Comparison of ENCODE assay signal across 8 cellular contexts in the genomic region with DNA sequence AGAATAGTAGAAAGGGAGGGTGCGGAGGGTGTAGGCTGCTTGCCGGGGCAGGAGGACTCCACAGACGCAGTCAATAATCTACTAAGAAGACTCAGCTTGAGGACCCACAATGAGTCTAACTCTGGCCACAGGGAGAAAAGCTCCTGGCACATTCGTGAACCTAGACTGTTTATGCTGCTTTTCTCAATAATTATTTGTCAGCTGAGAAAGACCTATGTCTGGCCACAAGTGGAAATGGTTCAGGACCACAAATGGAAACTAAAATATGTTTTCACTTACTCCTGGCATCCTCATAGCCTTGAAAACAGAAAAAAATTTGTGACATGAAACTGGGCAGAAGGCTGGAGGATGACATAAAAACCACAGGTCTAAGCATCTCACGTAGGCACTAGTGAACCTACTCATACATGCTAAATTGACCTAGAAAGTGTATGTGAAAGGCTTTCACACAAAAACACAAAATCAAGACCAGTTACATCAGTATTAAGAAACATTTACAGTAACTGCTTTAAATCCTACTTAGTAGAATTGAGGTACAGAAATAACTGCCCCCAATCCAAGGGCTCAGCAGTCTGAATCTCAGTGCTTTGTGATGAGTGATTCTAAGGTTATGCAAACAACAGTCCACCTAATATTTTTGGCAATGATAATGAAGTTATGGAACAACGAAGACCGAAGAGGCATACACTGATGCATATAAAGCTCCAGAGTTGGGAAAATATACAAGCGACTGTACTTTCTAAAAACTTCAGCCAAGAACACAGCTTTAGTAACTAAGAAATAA.
A peak's percentile ranks its signal among the peaks of the same experiment; 100 is the strongest.
DNase-seq lines count a peak whose midpoint lies in the region; ATAC-seq and TF ChIP-seq lines count a peak whose summit lies in the region.

No MANE protein-coding gene starts in this region.

- H3K4me3 ChIP-seq in stomach = no peak overlapping the region

- peak overlapping the region; percentile 42 for H3K27ac Mint-ChIP-seq in central memory CD8-positive, alpha-beta T cell (ENCODE audit: low read depth)

- ATAC-seq in HG03439 (IDR thresholded peaks at IDR 0.05; ENCODE audit: unreplicated experiment) (peak; percentile 59), omental fat pad (ENCODE audit: low FRiP score) (no peak)
- ATAC-seq in central memory CD8-positive, alpha-beta T cell (replicated peaks; ENCODE audit: extremely low read depth, poor library complexity, severe bottlenecking) = no peak

- peaks cover 33% of the 10 kb centered on the region for H3K4me1 Mint-ChIP-seq in central memory CD8-positive, alpha-beta T cell

- H3K36me3 Mint-ChIP-seq in central memory CD8-positive, alpha-beta T cell (ENCODE audit: insufficient read depth) = peaks cover 2% of the 10 kb centered on the region

- no peaks in the 10 kb centered on the region for H3K36me3 ChIP-seq in stomach

- no peak for TF ChIP-seq POLR2A in stomach (IDR thresholded peaks at IDR 0.05)

- TF ChIP-seq EP300 in stomach (IDR thresholded peaks at IDR 0.05) = no peak

- 59 to 72% (median 66%) methylated on average over 8 of the region's 8 CpGs for WGBS in stomach, 5 donors

- no peaks in the 10 kb centered on the region for H3K27me3 Mint-ChIP-seq in central memory CD8-positive, alpha-beta T cell

- no peaks in the 10 kb centered on the region for H3K9me3 ChIP-seq in stomach

- H3K27ac ChIP-seq in stomach = peak overlapping the region in 3 of 5 donors; percentile 2 to 47 (median 15)

- DNase-seq in stimulated activated naive CD4-positive, alpha-beta T cell treated with Interleukin-2 at 50 U/mL for 16 hours (lab: John Stamatoyannopoulos, UW) = peak; percentile 31
- no peak for DNase-seq in stimulated activated naive CD4-positive, alpha-beta T cell (lab: John Stamatoyannopoulos, UW)
- DNase-seq in central memory CD8-positive, alpha-beta T cell (ENCODE audit: low spot score in 2 of 2) = no peak
- no peak for DNase-seq in stomach
- DNase-seq in HT-29 (ENCODE audit: low spot score) = no peak
- DNase-seq in NCI-H2081 (lab: John Stamatoyannopoulos, UW) = no peak
- no peak for DNase-seq in omental fat pad (ENCODE audit: low spot score)

- intact Hi-C loops in stomach (cut with DNase I; ENCODE audit: low total_unique reads) = no loop called here

- H3K9me3 Mint-ChIP-seq in central memory CD8-positive, alpha-beta T cell = no peaks in the 10 kb centered on the region

- H3K4me1 ChIP-seq in stomach = peaks cover 0 to 47% (median 25%) of the 10 kb centered on the region in 4 donors

- TF ChIP-seq CTCF in stomach (IDR thresholded peaks at IDR 0.05) (no peak), omental fat pad (IDR thresholded peaks at IDR 0.05) (no peak)

- no peaks in the 10 kb centered on the region for H3K27me3 ChIP-seq in stomach

- H3K4me3 Mint-ChIP-seq in central memory CD8-positive, alpha-beta T cell = no peak overlapping the region
